ENCODE assay signal across 10 cellular contexts in the genomic region with DNA sequence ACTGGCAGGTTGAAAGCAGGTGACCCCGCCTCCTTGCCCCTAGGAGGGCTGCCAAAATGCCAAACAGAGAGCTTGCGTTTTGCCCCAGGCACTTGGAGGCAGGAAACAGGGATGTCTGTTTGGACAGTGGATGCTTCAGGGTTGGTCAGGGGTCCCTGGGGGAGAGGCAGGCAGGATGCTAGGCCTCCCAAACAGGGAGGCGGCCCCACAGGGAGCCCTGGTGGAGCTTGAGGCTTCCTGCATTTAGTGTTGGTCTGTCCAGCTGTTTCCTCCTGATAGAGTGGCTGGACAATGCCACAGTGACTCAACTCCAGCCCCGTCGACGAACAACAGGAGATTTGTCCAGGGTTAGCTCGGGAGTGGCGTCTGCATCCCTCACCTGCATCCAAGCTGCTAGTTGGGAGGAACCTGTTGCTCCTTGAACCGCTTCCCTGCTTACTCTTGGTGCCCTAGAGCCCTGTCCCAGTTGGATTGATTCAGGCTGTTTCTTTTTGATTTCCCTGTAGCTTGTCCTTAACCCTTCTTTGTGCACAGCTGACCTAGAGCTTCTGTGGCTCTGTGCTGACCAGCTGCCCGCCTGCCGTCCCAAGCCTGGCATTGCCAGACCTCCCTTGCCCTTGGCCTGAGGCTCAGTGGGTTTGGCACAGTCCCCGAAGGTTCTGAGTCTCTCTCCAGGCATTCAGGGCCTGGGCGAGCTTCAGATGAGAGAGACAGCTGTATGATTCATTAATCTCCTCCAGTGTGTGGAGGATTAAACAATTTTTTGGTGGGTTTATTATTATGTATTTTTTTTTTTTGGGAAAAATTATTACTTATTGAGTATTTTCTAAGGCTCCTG. TPM values are rescaled to one million over a fixed set of nuclear protein-coding genes. Genes with fewer than 3 reads are reported as not detected.
DNase-seq lines count a peak whose midpoint lies in the region; ATAC-seq and TF ChIP-seq lines count a peak whose summit lies in the region.
"Had no signal": no experiment of that assay in that cellular context is flagged by ENCODE, and none has a peak within 500 bp of the region (broad histone marks: within the 10 kb centered on the region; RNA-seq: fewer than 3 reads in every experiment).

No MANE protein-coding gene starts in this region.

- H3K9me3 Mint-ChIP-seq in MCF 10A (ENCODE audit: unreplicated experiment), result no peaks in the 10 kb centered on the region
- H3K9me3 Mint-ChIP-seq: activated naive CD4-positive, alpha-beta T cell treated with anti-CD3 and anti-CD28 coated beads, Interleukin-2, amount 50 U/mL, for 24 hours had no signal

- H3K27me3 ChIP-seq in IMR-90 (ENCODE audit: control insufficient read depth, insufficient read depth, low read length), result no peaks in the 10 kb centered on the region
- no peaks in the 10 kb centered on the region for H3K27me3 ChIP-seq in transverse colon

- peak; percentile 21; the same call in 1 of the 2 replicates for TF ChIP-seq CTCF in IMR-90 (conservative IDR thresholded peaks at IDR 0.05; ENCODE audit: low read depth, low read length)
- no peak for TF ChIP-seq CTCF in MCF 10A (IDR thresholded peaks at IDR 0.05; ENCODE audit: unreplicated experiment)
- TF ChIP-seq CTCF in transverse colon (IDR thresholded peaks at IDR 0.05), result no peak

- H3K14ac ChIP-seq in IMR-90 (replicated peaks; ENCODE audit: low read depth, low read length), result no peak overlapping the region

- BruUV-seq in IMR-90 (replicated peaks; lab: Mats Ljungman, UMichigan) (no TSS peak), MCF 10A (replicated peaks; lab: Mats Ljungman, UMichigan) (no TSS peak)

- in situ Hi-C loops in IMR-90 (cut with MboI; ENCODE audit: low sequenced_read_pairs) (no loop called here), transverse colon (cut with MboI; ENCODE audit: low pct_ligation_motif_present in 1 of 4, low pct_unique_long_range_greater_than_20kb in 1 of 4, low sequenced_read_pairs in 3 of 4) (no loop called here)

- TF ChIP-seq RAD21 in IMR-90 (IDR thresholded peaks at IDR 0.05; ENCODE audit: low read length), result peak; percentile 24; the same call in 1 of the 2 replicates

- H3K4me3 ChIP-seq in IMR-90 (ENCODE audit: insufficient read depth, low read depth, low read length), result no peak overlapping the region
- H3K4me3 ChIP-seq in transverse colon, result no peak overlapping the region
- H3K4me3 ChIP-seq: mucosa of descending colon had no signal

- H2AFZ ChIP-seq in IMR-90 (replicated peaks; ENCODE audit: low read length, poor library complexity), result peak overlapping the region; percentile 16

- H3K56ac ChIP-seq in IMR-90 (ENCODE audit: extremely low read depth, insufficient read depth, low read length), result no peak overlapping the region

- ATAC-seq in IMR-90 (ENCODE audit: low read depth) (peak; percentile 83), GM21576 (IDR thresholded peaks at IDR 0.05; ENCODE audit: unreplicated experiment) (no peak)
- ATAC-seq: mucosa of descending colon had no signal

- WGBS in IMR-90 (ENCODE audit: extremely low coverage in 2 of 2, insufficient read length in 1 of 2), 2 experiments, result 88% methylated on average over 4 of the region's 13 CpGs; no CpG with 5 or more reads in 1 of the 2 experiments
- whole genome bisulfite sequencing in transverse colon (ENCODE audit: low coverage in 1 of 2), 2 donors, result 52 to 62% methylated on average over 3 to 13 of the region's 13 CpGs

- POLR2A ChIA-PET in IMR-90 (lab: Charles Lee; ENCODE audit: unreplicated experiment) (interaction anchor here (0.7 kb wide), 1 partner anchor 36 kb away, joined by 5 read pairs; no protein-coding TSS in a partner anchor), MCF 10A (lab: Yijun Ruan, JAX) (interaction anchor here (0.7 to 1.4 kb wide), 6 partner anchors 9 to 90 kb away, joined by 3 to 7 read pairs (median 5); no protein-coding TSS in a partner anchor)

- TF ChIP-seq POLR2A in IMR-90 (IDR thresholded peaks at IDR 0.05; ENCODE audit: low read depth, low read length) (no peak), transverse colon (IDR thresholded peaks at IDR 0.05) (no peak)

- peaks cover 2% of the 10 kb centered on the region; the same call in 1 of the 2 replicates for H3K9me3 ChIP-seq in IMR-90 (ENCODE audit: control insufficient read depth, insufficient read depth, low read length)
- peaks cover 0 to 6% of the 10 kb centered on the region in 2 donors for H3K9me3 ChIP-seq in transverse colon
- H3K9me3 ChIP-seq: mucosa of descending colon had no signal

- no peak overlapping the region for H3K9ac ChIP-seq in IMR-90 (ENCODE audit: low read depth, low read length)

- H3K4me1 ChIP-seq in IMR-90 (ENCODE audit: control insufficient read depth, insufficient read depth, low read length) (peaks cover 13% of the 10 kb centered on the region), transverse colon (peaks cover 0 to 7% (median 5%) of the 10 kb centered on the region in 4 donors)

- H3K79me1 ChIP-seq in IMR-90 (ENCODE audit: low read depth in 1 of 2, low read length in 2 of 2), result peaks cover 0 to 26% of the 10 kb centered on the region in 2 experiments; a peak in 2 of 4 replicates

- no peaks in the 10 kb centered on the region for H3K36me3 Mint-ChIP-seq in MCF 10A (ENCODE audit: insufficient read depth, unreplicated experiment)
- H3K36me3 Mint-ChIP-seq: activated naive CD4-positive, alpha-beta T cell treated with anti-CD3 and anti-CD28 coated beads, Interleukin-2, amount 50 U/mL, for 24 hours had no signal

- H3K27ac ChIP-seq in IMR-90 (ENCODE audit: insufficient read depth, low read length), result no peak overlapping the region
- peak overlapping the region in 3 of 4 donors; percentile 9 to 29 (median 21) for H3K27ac ChIP-seq in transverse colon

- H4K8ac ChIP-seq in IMR-90 (ENCODE audit: low read depth in 2 of 2, low read length in 2 of 2), result 0 out of 4 replicates have a peak overlapping the region, but pooled peaks of 1 of the 2 experiments have one; percentile 51

- peak overlapping the region; percentile 31; the same call in 1 of the 2 replicates for H3K4ac ChIP-seq in IMR-90 (ENCODE audit: low read depth, low read length)

- peak overlapping the region; percentile 30 for H2BK5ac ChIP-seq in IMR-90 (ENCODE audit: low read depth, low read length, poor library complexity, severe bottlenecking)

- H3K36me3 ChIP-seq in IMR-90 (ENCODE audit: control insufficient read depth, insufficient read depth, low read length) (no peaks in the 10 kb centered on the region), transverse colon (no peaks in the 10 kb centered on the region)

- TF ChIP-seq EP300 in transverse colon (IDR thresholded peaks at IDR 0.05; ENCODE audit: low read depth), result no peak

- no peak overlapping the region for H2BK20ac ChIP-seq in IMR-90 (ENCODE audit: low read depth, low read length)

- no peaks in the 10 kb centered on the region for H3K27me3 Mint-ChIP-seq in MCF 10A (ENCODE audit: insufficient read depth, unreplicated experiment)

- dilution Hi-C loops in IMR-90 (cut with HindIII; ENCODE audit: low sequenced_read_pairs, unreplicated experiment), result no loop called here

- peak overlapping the region; percentile 33 for H3K27ac Mint-ChIP-seq in MCF 10A (ENCODE audit: low read depth, unreplicated experiment)
- H3K27ac Mint-ChIP-seq: activated naive CD4-positive, alpha-beta T cell treated with anti-CD3 and anti-CD28 coated beads, Interleukin-2, amount 50 U/mL, for 24 hours had no signal

- peak overlapping the region; percentile 11; the same call in 1 of the 2 replicates for H4K5ac ChIP-seq in IMR-90 (ENCODE audit: low read depth, low read length)

- peak overlapping the region; percentile 34 for H2AK9ac ChIP-seq in IMR-90 (replicated peaks; ENCODE audit: low read depth, low read length, poor library complexity)

- H3K4me3 Mint-ChIP-seq in MCF 10A (ENCODE audit: unreplicated experiment), result no peak overlapping the region
- H3K4me3 Mint-ChIP-seq: activated naive CD4-positive, alpha-beta T cell treated with anti-CD3 and anti-CD28 coated beads, Interleukin-2, amount 50 U/mL, for 24 hours had no signal

- DNase-seq in IMR-90 (peak; percentile 75), MCF 10A (ENCODE audit: unreplicated experiment) (peak; percentile 89), hepatic stellate cell (ENCODE audit: low spot score) (peak; percentile 76), transverse colon (no peak), SW480 (ENCODE audit: low spot score) (no peak), HPDE6-E6E7 (ENCODE audit: extremely low spot score) (no peak)
- DNase-seq: mucosa of descending colon, SHP77 treated with DMSO at 0.1 percent for 48 hours had no signal

- H3K4me2 ChIP-seq in IMR-90 (ENCODE audit: low read depth, low read length), result peak overlapping the region; percentile 20; the same call in 1 of the 2 replicates

- H3K18ac ChIP-seq in IMR-90 (ENCODE audit: low read depth, low read length), result no peak overlapping the region; the same call in 1 of the 2 replicates

- H2AK5ac ChIP-seq in IMR-90 (ENCODE audit: low read depth, low read length), result peak overlapping the region; percentile 79; the same call in 1 of the 2 replicates

- peaks cover 33% of the 10 kb centered on the region for H3K4me1 Mint-ChIP-seq in MCF 10A (ENCODE audit: insufficient read depth, unreplicated experiment)

- H4K20me1 ChIP-seq in IMR-90 (ENCODE audit: insufficient read depth, low read length), result peaks cover 11% of the 10 kb centered on the region; the same call in 1 of the 2 replicates

- H2BK15ac ChIP-seq in IMR-90 (ENCODE audit: low read depth, low read length), result no peak overlapping the region; the same call in 2 of the 3 replicates

- intact Hi-C loops in IMR-90 (cut with micrococcal nuclease) (no loop called here), MCF 10A (cut with micrococcal nuclease) (loop anchor here (1.0 kb wide), 1 partner anchor 50 kb away; no protein-coding TSS in a partner anchor), transverse colon (cut with DNase I; ENCODE audit: low total_unique reads) (no loop called here)

- peak overlapping the region; percentile 11; the same call in 1 of the 2 replicates for H2BK120ac ChIP-seq in IMR-90 (ENCODE audit: low read depth, low read length)

- CTCF ChIA-PET in IMR-90 (lab: Yijun Ruan, JAX), result interaction anchor here (0.6 to 1.5 kb wide), 6 partner anchors 29 to 893 kb away, joined by 3 to 6 read pairs (median 4); no protein-coding TSS in a partner anchor
- CTCF ChIA-PET in MCF 10A (lab: Yijun Ruan, JAX), result interaction anchor here (1.3 to 3.4 kb wide), 6 partner anchors 11 to 177 kb away, joined by 3 to 26 read pairs (median 12); no protein-coding TSS in a partner anchor

- H3K23ac ChIP-seq in IMR-90 (ENCODE audit: low read depth, low read length), result no peak overlapping the region

- no peak overlapping the region for H4K91ac ChIP-seq in IMR-90 (ENCODE audit: insufficient read depth, low read depth, low read length)

- peaks cover 9% of the 10 kb centered on the region for H3K9me1 ChIP-seq in IMR-90 (ENCODE audit: insufficient read depth, low read length)

TF ChIP-seq in IMR-90, 13 proteins besides CTCF, POLR2A, EP300 and RAD21 (continues in another document):
- no peak for TF ChIP-seq BHLHE40 (IDR thresholded peaks at IDR 0.05; ENCODE audit: low read depth, low read length)
- no peak for TF ChIP-seq RCOR1 (IDR thresholded peaks at IDR 0.05; ENCODE audit: insufficient replicate concordance, low read length)
- TF ChIP-seq RFX5 (IDR thresholded peaks at IDR 0.05; ENCODE audit: low read depth, low read length), result no peak

RNA-seq across cellular contexts. Expression of a gene that starts 45.9 kb away (rescaled TPM):
- total RNA-seq in IMR-90 (2012; rRNA removed) (16.1 and 17.7 TPM in 2 replicates), MCF 10A (2022) (12.6 and 13.4 TPM in 2 replicates), transverse colon (1 to 10 TPM; 4.2 to 9.3 (median 6.1) TPM)
- 29.8 and 39.1 TPM in 2 replicates for polyA plus RNA-seq in IMR-90 (2012; rRNA removed)
- 14.4 and 30.5 TPM in 2 replicates for polyA plus RNA-seq in IMR-90 (2012; cell fraction: cytosol; rRNA removed)
- polyA plus RNA-seq in IMR-90 (2012; cell fraction: nucleus; rRNA removed; ENCODE audit: low replicate concordance), result 29.7 and 33.9 TPM in 2 replicates

Comparison
In these comparisons a context has a peak if more than half of its experiments do, and no peak if none do; other contexts are left out.
1. DNase-seq: peak in IMR-90 (single experiment), MCF 10A (single experiment) and hepatic stellate cell (single experiment); none in transverse colon (single experiment), SW480 (single experiment) and HPDE6-E6E7 (single experiment).